In the genomic region with DNA sequence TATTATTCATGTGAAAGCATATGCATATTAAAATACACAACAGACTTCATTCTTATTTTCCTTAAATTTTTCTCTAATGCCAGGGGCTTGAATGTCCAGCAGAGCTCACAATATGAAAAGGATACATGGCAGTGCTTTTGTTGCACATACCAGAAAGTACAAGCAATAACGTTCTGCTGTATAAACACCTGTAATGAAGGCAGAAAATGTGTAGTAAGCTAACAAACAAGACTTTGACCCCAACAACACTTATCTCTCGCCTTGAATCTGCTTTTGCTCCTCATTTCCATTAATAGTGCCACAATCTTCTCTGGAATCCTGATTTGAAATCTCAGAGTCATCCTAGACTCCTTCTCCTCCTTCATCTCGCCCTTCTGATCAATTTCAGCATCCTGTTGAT, we compare ENCODE assay signal across 29 cellular contexts.
"Had no signal": no experiment of that assay in that cellular context is flagged by ENCODE, and none has a peak within 500 bp of the region (broad histone marks: within the 10 kb centered on the region; RNA-seq: fewer than 3 reads in every experiment).

No MANE protein-coding gene starts in this region.

- FAIRE-seq: colon, endometrium, endothelial cell of umbilical vein, frontal cortex had no signal

- ATAC-seq: effector memory CD8-positive, alpha-beta T cell; esophagus mucosa; foreskin keratinocyte; gastrocnemius medialis; gastroesophageal sphincter; heart left ventricle; heart right ventricle had no signal

- H3K36me3 ChIP-seq: colonic mucosa, esophagus muscularis mucosa, esophagus squamous epithelium, gastrocnemius medialis, gastroesophageal sphincter, heart left ventricle, heart right ventricle had no signal

- H3K9me3 ChIP-seq: colonic mucosa, esophagus muscularis mucosa, esophagus squamous epithelium, gastrocnemius medialis, gastroesophageal sphincter, heart right ventricle had no signal

- H3K27ac Mint-ChIP-seq: dendritic cell treated with granulocyte-macrophage colony-stimulating factor and Interleukin-4, amounts not matched to agents 40 ng/mL and 50 ng/mL, for 4 days; effector memory CD8-positive, alpha-beta T cell; endodermal cell had no signal

- H3K9me3 Mint-ChIP-seq: endodermal cell had no signal

- H3K27me3 Mint-ChIP-seq: dendritic cell treated with granulocyte-macrophage colony-stimulating factor and Interleukin-4, amounts not matched to agents 40 ng/mL and 50 ng/mL, for 4 days; effector memory CD8-positive, alpha-beta T cell had no signal

- H3K27me3 ChIP-seq: colonic mucosa, esophagus muscularis mucosa, esophagus squamous epithelium, foreskin keratinocyte, gastroesophageal sphincter, heart left ventricle, heart right ventricle had no signal

- H3K27ac ChIP-seq: colonic mucosa, coronary artery, dorsolateral prefrontal cortex, epithelial cell of prostate, esophagus muscularis mucosa, esophagus squamous epithelium, foreskin keratinocyte, gastrocnemius medialis, gastroesophageal sphincter, heart left ventricle, heart right ventricle had no signal

- H3K4me3 Mint-ChIP-seq: dendritic cell treated with granulocyte-macrophage colony-stimulating factor and Interleukin-4, amounts not matched to agents 40 ng/mL and 50 ng/mL, for 4 days; effector memory CD8-positive, alpha-beta T cell; endodermal cell had no signal

- DNase-seq: colonic mucosa; cortex of kidney; dermis blood vessel endothelial cell; dorsolateral prefrontal cortex; effector CD4-positive, alpha-beta T cell; effector CD8-positive, alpha-beta T cell; effector memory CD4-positive, alpha-beta T cell; effector memory CD8-positive, alpha-beta T cell; endodermal cell; erythroblast; esophagus squamous epithelium; foreskin fibroblast; foreskin keratinocyte; foreskin melanocyte; gastrocnemius medialis; glutamatergic neuron; head of caudate nucleus; heart left ventricle; heart right ventricle had no signal

- H3K4me3 ChIP-seq: colonic mucosa, coronary artery, dorsolateral prefrontal cortex, esophagus muscularis mucosa, esophagus squamous epithelium, gastrocnemius medialis, gastroesophageal sphincter, heart left ventricle, heart right ventricle had no signal

- H3K4me1 ChIP-seq: colonic mucosa, esophagus muscularis mucosa, esophagus squamous epithelium, foreskin keratinocyte, gastrocnemius medialis, gastroesophageal sphincter, heart left ventricle, heart right ventricle had no signal
